In the genomic region with DNA sequence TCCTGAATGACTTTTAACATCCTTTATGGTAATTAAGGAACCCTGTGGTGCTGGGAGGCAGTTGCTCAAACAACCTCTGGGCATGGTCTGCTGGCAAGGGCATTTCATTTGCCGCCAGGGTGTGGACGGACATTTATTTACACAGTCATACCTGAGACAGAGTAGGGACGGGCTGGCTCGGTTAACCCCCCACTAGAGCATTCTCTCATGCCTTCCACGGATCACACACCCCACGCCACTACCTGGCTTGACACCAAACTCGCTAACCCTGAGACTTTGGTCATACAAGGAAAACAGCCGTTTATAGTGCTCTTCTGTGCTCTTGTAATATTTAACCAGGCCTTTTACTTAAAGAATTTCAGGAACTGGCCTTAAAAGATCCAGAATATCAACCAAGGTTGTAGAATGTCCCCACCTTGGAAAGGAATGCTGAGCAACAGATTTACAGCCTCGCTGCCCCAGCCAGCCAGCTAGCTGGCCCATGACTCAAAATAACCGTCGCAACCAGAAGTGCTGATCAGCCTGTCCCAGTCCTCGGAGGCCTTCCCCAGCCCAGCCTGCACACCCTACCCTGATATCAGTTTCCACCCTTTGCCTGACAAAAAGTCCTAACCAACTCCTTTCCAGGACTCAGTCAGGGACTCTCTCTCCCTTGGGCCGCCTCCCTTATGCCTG, we compare ENCODE assay signal across 9 cellular contexts. TPM values are rescaled to one million over a fixed set of nuclear protein-coding genes. Genes with fewer than 3 reads are reported as not detected.
DNase-seq lines count a peak whose midpoint lies in the region; ATAC-seq lines count a peak whose summit lies in the region.
"Had no signal": no experiment of that assay in that cellular context is flagged by ENCODE, and none has a peak within 500 bp of the region (broad histone marks: within the 10 kb centered on the region; RNA-seq: fewer than 3 reads in every experiment).

No MANE protein-coding gene starts in this region.

- no peaks in the 10 kb centered on the region for H3K9me3 Mint-ChIP-seq in stimulated activated memory B cell treated with anti-CD40 and anti-IgM and Interleukin-4, amounts not matched to agents 10 μg/mL and 1 μg/mL and 100 μg/mL, for 72 hours

- peak overlapping the region; percentile 17; the same call in 1 of the 2 replicates for H3K9ac ChIP-seq in ES-I3 (ENCODE audit: low read depth, low read length)

- peaks cover 41% of the 10 kb centered on the region for H3K27me3 Mint-ChIP-seq in stimulated activated memory B cell treated with anti-CD40 and anti-IgM and Interleukin-4, amounts not matched to agents 10 μg/mL and 1 μg/mL and 100 μg/mL, for 72 hours
- H3K27me3 Mint-ChIP-seq: activated CD4-positive, alpha-beta T cell treated with anti-CD3 and anti-CD28 coated beads for 36 hours had no signal

- DNase-seq in NCI-H345 treated with DMSO at 0.1 percent for 48 hours (lab: John Stamatoyannopoulos, UW; ENCODE audit: unreplicated experiment) (peak; percentile 53), sciatic nerve (ENCODE audit: low spot score) (no peak), NOMO-1 treated with dmso at 0.1 percent for 144 hours (lab: John Stamatoyannopoulos, UW; ENCODE audit: unreplicated experiment) (no peak)
- DNase-seq in activated CD8-positive, alpha-beta memory T cell treated with anti-CD3 and anti-CD28 coated beads for 24 hours, result no peak
- DNase-seq in activated effector memory CD4-positive, alpha-beta T cell treated with Interleukin-2 at 50 U/mL for 16 hours, result no peak
- DNase-seq: activated CD4-positive, alpha-beta T cell treated with anti-CD3 and anti-CD28 coated beads for 36 hours had no signal

- no peaks in the 10 kb centered on the region for H3K9me3 ChIP-seq in ES-I3 (ENCODE audit: control insufficient read depth, insufficient read depth, low read length)

- intact Hi-C loops in sciatic nerve (cut with DNase I), result no loop called here

- no peaks in the 10 kb centered on the region for H3K36me3 ChIP-seq in ES-I3 (ENCODE audit: insufficient read depth, low read length)

- ATAC-seq in esophagus mucosa, result peak; percentile 87
- peak; percentile 35 for ATAC-seq in sciatic nerve
- no peak for ATAC-seq in stimulated activated memory B cell treated with anti-CD40 and anti-IgM and Interleukin-4, amounts not matched to agents 10 μg/mL and 1 μg/mL and 100 μg/mL, for 72 hours
- ATAC-seq: activated CD4-positive, alpha-beta T cell treated with anti-CD3 and anti-CD28 coated beads for 36 hours had no signal

- peaks cover 14% of the 10 kb centered on the region for H3K4me1 ChIP-seq in ES-I3 (ENCODE audit: insufficient read depth, low read length)

- no peak overlapping the region for H3K4me3 Mint-ChIP-seq in stimulated activated memory B cell treated with anti-CD40 and anti-IgM and Interleukin-4, amounts not matched to agents 10 μg/mL and 1 μg/mL and 100 μg/mL, for 72 hours
- H3K4me3 Mint-ChIP-seq: activated CD4-positive, alpha-beta T cell treated with anti-CD3 and anti-CD28 coated beads for 36 hours had no signal

- H3K4me1 Mint-ChIP-seq in stimulated activated memory B cell treated with anti-CD40 and anti-IgM and Interleukin-4, amounts not matched to agents 10 μg/mL and 1 μg/mL and 100 μg/mL, for 72 hours, result peaks cover 23% of the 10 kb centered on the region
- H3K4me1 Mint-ChIP-seq: activated CD4-positive, alpha-beta T cell treated with anti-CD3 and anti-CD28 coated beads for 36 hours had no signal

- H3K27ac Mint-ChIP-seq in stimulated activated memory B cell treated with anti-CD40 and anti-IgM and Interleukin-4, amounts not matched to agents 10 μg/mL and 1 μg/mL and 100 μg/mL, for 72 hours, result no peak overlapping the region
- H3K27ac Mint-ChIP-seq: activated CD4-positive, alpha-beta T cell treated with anti-CD3 and anti-CD28 coated beads for 36 hours had no signal

- H3K36me3 Mint-ChIP-seq in stimulated activated memory B cell treated with anti-CD40 and anti-IgM and Interleukin-4, amounts not matched to agents 10 μg/mL and 1 μg/mL and 100 μg/mL, for 72 hours, result no peaks in the 10 kb centered on the region

RNA-seq across cellular contexts. Expression of a gene that starts 6.5 kb away (rescaled TPM):
- total RNA-seq in esophagus mucosa (134 TPM), sciatic nerve (111 TPM)

RNA-seq across cellular contexts. Expression of a gene that starts 53.0 kb away (rescaled TPM):
- 15.4 TPM for total RNA-seq in esophagus mucosa
- 18.1 TPM for total RNA-seq in sciatic nerve

RNA-seq across cellular contexts. Expression of a gene that starts 53.1 kb away (rescaled TPM):
- total RNA-seq in esophagus mucosa, result 0.92 TPM
- total RNA-seq in sciatic nerve, result 1.8 TPM
